25 cellular contexts compared by ENCODE assay signal in the genomic region with DNA sequence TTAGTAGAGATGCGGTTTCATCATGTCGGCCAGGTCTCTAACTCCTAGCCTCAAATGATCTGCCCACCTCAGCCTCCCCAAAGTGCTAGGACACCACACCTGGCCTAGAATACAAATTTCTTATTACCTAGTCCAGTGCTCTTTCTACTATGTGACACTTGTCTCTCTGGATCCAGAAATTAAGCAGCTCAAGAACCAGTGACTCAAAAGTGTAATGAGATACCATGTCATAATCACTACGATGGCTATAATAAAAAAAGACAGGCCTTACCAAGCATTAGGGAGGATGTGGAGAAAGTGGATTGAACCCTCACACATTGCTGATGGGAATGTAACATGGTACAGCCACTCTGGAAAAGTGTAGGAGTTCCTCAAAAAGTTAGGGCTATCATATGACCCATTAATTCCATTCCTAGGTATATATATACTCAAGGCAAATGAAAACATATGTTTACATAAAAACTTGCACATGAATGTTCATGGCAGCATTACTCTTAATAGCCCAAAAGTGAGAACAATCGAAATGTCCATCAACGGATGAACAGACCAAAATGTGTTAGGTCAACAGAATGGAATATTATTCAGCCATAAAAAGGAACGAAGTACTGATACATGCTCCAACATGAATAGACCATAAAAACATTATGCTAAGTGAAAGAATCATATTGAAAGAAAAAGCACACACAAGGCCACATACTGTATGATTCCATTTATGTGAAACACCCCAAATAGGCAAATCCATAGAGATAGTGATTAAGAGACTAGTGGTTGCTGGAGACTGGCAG. TPM values are rescaled to one million over a fixed set of nuclear protein-coding genes. Genes with fewer than 3 reads are reported as not detected.
"Had no signal": no experiment of that assay in that cellular context is flagged by ENCODE, and none has a peak within 500 bp of the region (broad histone marks: within the 10 kb centered on the region; RNA-seq: fewer than 3 reads in every experiment).

No MANE protein-coding gene starts in this region.

- H3K9me3 ChIP-seq: adrenal gland had no signal

- H3K4me1 ChIP-seq: adrenal gland had no signal

- H3K4me3 Mint-ChIP-seq: activated CD8-positive, alpha-beta memory T cell treated with anti-CD3 and anti-CD28 coated beads, Interleukin-2, amount 10 ng/mL, durations not matched to agents 7 days and 5 days; activated naive CD8-positive, alpha-beta T cell treated with anti-CD3 and anti-CD28 coated beads, Interleukin-2, amount 10 ng/mL, durations not matched to agents 7 days and 5 days; activated T-cell treated with anti-CD3 and anti-CD28 coated beads, Interleukin-2, amount 50 U/mL, for 4 hours had no signal

- H3K27ac Mint-ChIP-seq: activated CD8-positive, alpha-beta memory T cell treated with anti-CD3 and anti-CD28 coated beads, Interleukin-2, amount 10 ng/mL, durations not matched to agents 7 days and 5 days; activated naive CD8-positive, alpha-beta T cell treated with anti-CD3 and anti-CD28 coated beads, Interleukin-2, amount 10 ng/mL, durations not matched to agents 7 days and 5 days had no signal

- H3K27me3 Mint-ChIP-seq: activated CD8-positive, alpha-beta memory T cell treated with anti-CD3 and anti-CD28 coated beads, Interleukin-2, amount 10 ng/mL, durations not matched to agents 7 days and 5 days; activated naive CD8-positive, alpha-beta T cell treated with anti-CD3 and anti-CD28 coated beads, Interleukin-2, amount 10 ng/mL, durations not matched to agents 7 days and 5 days had no signal

- H3K27me3 ChIP-seq: adrenal gland had no signal

- H3K4me3 ChIP-seq: adrenal gland, SK-N-MC had no signal

- ATAC-seq: activated CD8-positive, alpha-beta memory T cell treated with anti-CD3 and anti-CD28 coated beads, Interleukin-2, amount 10 ng/mL, durations not matched to agents 7 days and 5 days; activated T-cell treated with anti-CD3 and anti-CD28 coated beads, Interleukin-2, amount 50 U/mL, for 4 hours had no signal

- H3K27ac ChIP-seq: adrenal gland, SK-N-MC had no signal

- DNase-seq: activated CD4-positive, CD25-positive, alpha-beta regulatory T cell; activated CD8-positive, alpha-beta memory T cell treated with anti-CD3 and anti-CD28 coated beads, Interleukin-2, amount 10 ng/mL, durations not matched to agents 7 days and 5 days; activated naive CD4-positive, alpha-beta T cell treated with anti-CD3 and anti-CD28 coated beads, Interleukin-2, amount 50 U/mL, for 16 hours; activated naive CD8-positive, alpha-beta T cell treated with anti-CD3 and anti-CD28 coated beads, Interleukin-2, amount 10 ng/mL, durations not matched to agents 7 days and 5 days; activated T-cell treated with anti-CD3 and anti-CD28 coated beads, Interleukin-2, amount 50 U/mL, for 4 hours; adrenal gland; anterior cingulate cortex; KBM-7; MV-4-11; NCI-H1092 treated with DMSO at 0.1 percent for 48 hours; NCI-H1417 treated with DMSO at 0.1 percent for 48 hours; NCI-H1694; NCI-H2029; NCI-H2107; NCI-H345; NCI-H510A; NCI-H526 treated with DMSO at 0.1 percent for 48 hours; NCI-H82; T-helper 1 cell had no signal

- H3K9me3 Mint-ChIP-seq: activated naive CD8-positive, alpha-beta T cell treated with anti-CD3 and anti-CD28 coated beads, Interleukin-2, amount 10 ng/mL, durations not matched to agents 7 days and 5 days; activated T-cell treated with anti-CD3 and anti-CD28 coated beads, Interleukin-2, amount 50 U/mL, for 4 hours had no signal

RNA-seq across cellular contexts. Expression of gene TEX38, which starts 8.3 kb away (rescaled TPM):
- total RNA-seq: activated CD8-positive, alpha-beta memory T cell treated with anti-CD3 and anti-CD28 coated beads, Interleukin-2, amount 10 ng/mL, durations not matched to agents 7 days and 5 days; activated naive CD8-positive, alpha-beta T cell treated with anti-CD3 and anti-CD28 coated beads, Interleukin-2, amount 10 ng/mL, durations not matched to agents 7 days and 5 days; activated T-cell treated with anti-CD3 and anti-CD28 coated beads, Interleukin-2, amount 50 U/mL, for 4 hours; cerebellum; M059J; OCI-LY7; RPMI7951; T-helper 2 cell treated with Interferon-gamma antibody and Interleukin-4, amounts not matched to agents 100 ng/mL and 5 ng/mL, for 36 hours had no signal
